ENCODE assay signal across 21 cellular contexts in genomic region chr10:7438196-7438986, GRCh38. TPM values are rescaled to one million over a fixed set of nuclear protein-coding genes. Genes with fewer than 3 reads are reported as not detected.
DNase-seq lines count a peak whose midpoint lies in the region; ATAC-seq and FAIRE-seq lines count a peak whose summit lies in the region.
"Had no signal": no experiment of that assay in that cellular context is flagged by ENCODE, and none has a peak within 500 bp of the region (broad histone marks: within the 10 kb centered on the region; RNA-seq: fewer than 3 reads in every experiment).

No MANE protein-coding gene starts in this region.

- no peak for ATAC-seq in HG03342 (IDR thresholded peaks at IDR 0.05; ENCODE audit: unreplicated experiment)
- ATAC-seq: naive thymus-derived CD4-positive, alpha-beta T cell had no signal

- in situ Hi-C loops in KBM-7 (cut with MboI; ENCODE audit: low pct_unique_long_range_greater_than_20kb, low sequenced_read_pairs): no loop called here

- FAIRE-seq in urothelium cell line (lab: Jason Lieb, UNC): no peak
- FAIRE-seq: D721Med, TTC549 had no signal

- DNase-seq in COR-L47 (lab: John Stamatoyannopoulos, UW): peak; percentile 17
- DNase-seq in KBM-7: peak; percentile 28
- DNase-seq in SK-N-DZ (ENCODE audit: low spot score): peak; percentile 84
- peak; percentile 45 for DNase-seq in left kidney (ENCODE audit: low read depth, low spot score)
- DNase-seq in GOT3 (lab: John Stamatoyannopoulos, UW): no peak
- DNase-seq in urothelium cell line (ENCODE audit: low spot score): no peak
- DNase-seq: activated CD4-positive, alpha-beta T cell treated with anti-CD3 and anti-CD28 coated beads for 48 hours; activated CD8-positive, alpha-beta memory T cell treated with anti-CD3 and anti-CD28 coated beads, Interleukin-2, amount 50 U/mL, for 48 hours; activated gamma-delta T cell treated with Interleukin-2 at 50 U/mL for 16 hours; amygdala; central memory CD4-positive, alpha-beta T cell; GF-D8; head of caudate nucleus; naive thymus-derived CD4-positive, alpha-beta T cell; NCI-H1930; NCI-H510A treated with DMSO at 0.1 percent for 48 hours; PC-9; stimulated activated CD4-positive, alpha-beta T cell treated with anti-CD3 and anti-CD28 coated beads, Interleukin-2, amount 100 ng/mL, for 48 hours had no signal

RNA-seq across cellular contexts. Expression of gene SFMBT2, which starts 27.6 kb away (rescaled TPM):
- 2.3 and 2.7 TPM in 2 replicates for polyA plus RNA-seq in SK-N-DZ (2014; cell fraction: cytosol; rRNA removed)
- 2.7 and 4.5 TPM in 2 replicates for polyA plus RNA-seq in SK-N-DZ (2014; cell fraction: nucleus; rRNA removed)

Comparison
In these comparisons a context has a peak if more than half of its experiments do, and no peak if none do; other contexts are left out.
1. DNase-seq: peak in COR-L47 (single experiment), KBM-7 (single experiment), SK-N-DZ (single experiment) and left kidney (single experiment); none in GOT3 (single experiment) and urothelium cell line (single experiment).